ENCODE assay signal across 1 cellular context in the genomic region with DNA sequence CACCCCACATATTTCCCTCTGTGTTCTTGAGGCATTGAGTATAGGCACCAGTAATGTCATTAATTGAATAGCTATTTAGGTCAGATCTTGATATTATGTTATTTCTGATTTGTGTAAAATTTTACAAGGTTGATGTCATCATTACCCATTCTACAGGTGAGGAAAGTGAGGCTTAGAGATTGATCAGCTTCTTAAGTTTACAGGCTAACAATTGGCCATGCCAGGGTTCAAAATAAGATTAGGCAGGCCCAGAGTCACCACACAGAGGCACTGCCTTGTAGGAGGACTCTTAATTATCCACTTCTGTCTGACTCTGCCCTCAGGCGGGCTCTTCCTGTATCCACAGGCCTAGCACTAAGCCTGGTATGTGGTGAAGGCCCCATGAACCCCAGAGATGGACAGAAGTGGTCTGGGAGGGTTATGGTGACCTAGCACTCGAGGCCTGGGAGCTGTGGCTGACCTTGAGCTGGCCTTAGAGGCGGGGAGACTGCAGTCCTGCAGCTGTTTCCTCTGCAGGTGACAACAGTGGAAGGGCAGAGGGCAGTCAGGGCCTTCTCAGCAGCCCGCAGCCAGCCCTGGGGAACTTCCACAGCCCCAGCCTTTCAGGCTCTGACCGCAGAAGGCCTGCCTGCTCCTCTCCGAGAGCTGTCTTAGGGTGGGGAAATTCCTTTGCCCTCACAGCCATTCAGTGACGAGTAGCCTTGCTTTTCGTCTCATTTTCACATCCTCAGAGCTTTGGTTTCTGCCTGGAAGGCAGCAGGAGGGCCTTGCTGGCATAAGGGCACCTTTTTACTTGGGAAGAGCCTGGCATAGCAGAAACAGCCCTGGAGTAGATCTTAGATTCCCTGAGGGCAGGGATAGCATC.
TF ChIP-seq lines count a peak whose summit lies in the region.

No MANE protein-coding gene starts in this region.

TF ChIP-seq in GM12878, 131 proteins besides CTCF, POLR2A, EP300 and RAD21 (continued from another document and continues in another):
- TF ChIP-seq ZBTB40 (IDR thresholded peaks at IDR 0.05; ENCODE audit: borderline replicate concordance) (no peak), ZNF217 (IDR thresholded peaks at IDR 0.05) (peak; percentile 69; the same call in 1 of the 2 replicates), E2F8 (IDR thresholded peaks at IDR 0.05; ENCODE audit: low read depth, partially characterized antibody) (no peak), NR2F1 (conservative IDR thresholded peaks at IDR 0.05) (peak; percentile 99), EGR1 (IDR thresholded peaks at IDR 0.05; ENCODE audit: borderline replicate concordance in 1 of 2, low read depth in 2 of 2, low read length in 2 of 2) (no peak), JUNB (IDR thresholded peaks at IDR 0.05) (no peak), ZNF592 (IDR thresholded peaks at IDR 0.05) (peak; percentile 73; the same call in 1 of the 2 replicates), KAT2A (conservative IDR thresholded peaks at IDR 0.05; ENCODE audit: control insufficient read depth, low read depth, low read length) (no peak), SMAD1 (IDR thresholded peaks at IDR 0.05; ENCODE audit: low read depth, partially characterized antibody) (no peak), POLR2AphosphoS2 (IDR thresholded peaks at IDR 0.05; ENCODE audit: low read depth, low read length) (no peak), ZSCAN29 (IDR thresholded peaks at IDR 0.05) (peak; percentile 5; the same call in 1 of the 2 replicates), MTA2 (IDR thresholded peaks at IDR 0.05; ENCODE audit: low read depth) (peak; percentile 78), NRF1 (conservative IDR thresholded peaks at IDR 0.05; ENCODE audit: low read depth, low read length) (no peak), BCLAF1 (IDR thresholded peaks at IDR 0.05) (no peak), BRCA1 (IDR thresholded peaks at IDR 0.05; ENCODE audit: low read depth, low read length) (no peak), STAT1 (conservative IDR thresholded peaks at IDR 0.05) (no peak), REST (IDR thresholded peaks at IDR 0.05; ENCODE audit: low read depth, low read length) (no peak), CHD2 (IDR thresholded peaks at IDR 0.05; ENCODE audit: borderline replicate concordance, low read depth, low read length) (peak; percentile 70; the same call in 1 of the 2 replicates), RELB (IDR thresholded peaks at IDR 0.05; ENCODE audit: low read depth) (peak; percentile 96), NFIC (IDR thresholded peaks at IDR 0.05; ENCODE audit: low read depth, low read length) (peak; percentile 79), NBN (IDR thresholded peaks at IDR 0.05) (peak; percentile 94; the same call in 1 of the 2 replicates), MAX (IDR thresholded peaks at IDR 0.05; ENCODE audit: low read depth, low read length) (no peak), BCL11A (IDR thresholded peaks at IDR 0.05; ENCODE audit: low read depth, low read length) (0 out of 2 replicates have a peak, but pooled peaks have one; percentile 41), RAD51 (IDR thresholded peaks at IDR 0.05) (no peak), HCFC1 (IDR thresholded peaks at IDR 0.05; ENCODE audit: low read length) (no peak), USF2 (IDR thresholded peaks at IDR 0.05; ENCODE audit: borderline replicate concordance, low read depth, low read length) (no peak), SRF (IDR thresholded peaks at IDR 0.05; ENCODE audit: low read depth in 2 of 2, low read length in 2 of 2) (no peak), TAF1 (IDR thresholded peaks at IDR 0.05; ENCODE audit: borderline replicate concordance, low read depth, low read length) (no peak), NFYA (IDR thresholded peaks at IDR 0.05; ENCODE audit: borderline replicate concordance, low read depth, low read length) (no peak)
